ENCODE assay signal across 8 cellular contexts in the genomic region with DNA sequence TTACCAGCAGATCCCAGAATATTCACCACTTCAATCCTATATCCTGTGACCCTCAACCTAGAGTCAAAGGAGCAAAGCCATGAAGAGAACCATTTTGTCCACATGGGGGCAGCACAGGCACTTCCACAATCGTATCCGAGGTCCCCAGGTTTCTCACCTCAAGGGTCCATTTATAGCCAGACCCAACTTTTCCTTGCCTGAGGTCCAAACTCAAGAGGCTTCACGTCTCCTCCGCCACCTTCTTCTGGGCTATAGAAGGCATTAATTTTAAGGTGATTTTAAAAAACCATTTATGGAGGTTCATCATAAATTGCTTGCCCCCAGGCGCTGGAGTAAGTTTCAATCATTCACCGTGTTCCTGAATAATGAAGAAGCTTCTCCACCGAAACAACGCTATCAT.
A peak's percentile ranks its signal among the peaks of the same experiment; 100 is the strongest.
DNase-seq lines count a peak whose midpoint lies in the region; ATAC-seq and TF ChIP-seq lines count a peak whose summit lies in the region.

No MANE protein-coding gene starts in this region.

- no peak overlapping the region for H3K27ac ChIP-seq in RWPE2 (ENCODE audit: poor library complexity, severe bottlenecking)

- H3K27me3 ChIP-seq in RWPE2 (ENCODE audit: insufficient read depth, poor library complexity, severe bottlenecking) = no peaks in the 10 kb centered on the region

- intact Hi-C loops in posterior vena cava (cut with DNase I) = no loop called here

- peak; percentile 77 for ATAC-seq in GM21526 (IDR thresholded peaks at IDR 0.05; ENCODE audit: low FRiP score, unreplicated experiment)
- ATAC-seq in RWPE2 (ENCODE audit: low read depth) = peak; percentile 76

- TF ChIP-seq CTCF in RWPE2 (IDR thresholded peaks at IDR 0.05; ENCODE audit: poor library complexity, severe bottlenecking) = peak; percentile 93

- peaks cover 6% of the 10 kb centered on the region for H3K4me1 ChIP-seq in RWPE2 (ENCODE audit: insufficient read depth, poor library complexity, severe bottlenecking)

- DNase-seq in Daoy (ENCODE audit: low read depth) (peak; percentile 66), KBM-7 (peak; percentile 83), RWPE2 (ENCODE audit: low spot score) (no peak), globus pallidus (ENCODE audit: low spot score) (peak; percentile 38), renal cortical epithelial cell (ENCODE audit: low read depth) (peak; percentile 54), posterior vena cava (ENCODE audit: low spot score) (no peak)
- peak; percentile 39 for DNase-seq in activated T-helper 9 cell treated with anti-CD3 and anti-CD28 coated beads, Interleukin-2, amount 50 U/mL, for 16 hours (ENCODE audit: low read depth)

- H3K9me3 ChIP-seq in RWPE2 (ENCODE audit: severe bottlenecking) = no peaks in the 10 kb centered on the region

- H3K4me3 ChIP-seq in RWPE2 (ENCODE audit: severe bottlenecking) = no peak overlapping the region

- in situ Hi-C loops in KBM-7 (cut with MboI; ENCODE audit: low pct_unique_long_range_greater_than_20kb, low sequenced_read_pairs) = loop anchor here (10.0 to 25.0 kb wide), 3 partner anchors 128 to 596 kb away; no protein-coding TSS in a partner anchor

- no peaks in the 10 kb centered on the region for H3K36me3 ChIP-seq in RWPE2 (ENCODE audit: low read depth)

Comparison
In these comparisons a context has a peak if more than half of its experiments do, and no peak if none do; other contexts are left out.
1. DNase-seq: peak in Daoy (single experiment), KBM-7 (single experiment), activated T-helper 9 cell treated with anti-CD3 and anti-CD28 coated beads, Interleukin-2, amount 50 U/mL, for 16 hours (single experiment), globus pallidus (single experiment) and renal cortical epithelial cell (single experiment); none in RWPE2 (single experiment) and posterior vena cava (single experiment).